Comparison of ENCODE assay signal across 1 cellular context in the genomic region with DNA sequence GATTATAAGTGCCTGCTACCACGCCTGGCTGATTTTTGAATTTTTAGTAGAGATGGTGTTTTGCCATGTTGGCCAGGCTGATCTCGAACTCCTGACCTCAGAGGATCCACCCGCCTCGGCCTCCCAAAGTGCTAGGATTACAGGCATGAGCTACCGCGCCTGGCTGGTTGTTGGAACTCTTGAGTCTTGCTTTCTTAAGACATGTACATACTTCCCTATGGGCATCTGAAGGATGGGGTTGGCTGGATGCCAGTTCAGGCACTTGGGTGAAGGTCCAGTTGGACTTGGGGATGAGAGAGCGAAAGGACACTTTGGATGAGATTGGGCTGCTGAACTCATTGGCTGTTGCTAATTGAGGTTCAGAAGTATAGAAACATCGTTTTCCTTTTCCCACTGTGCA.
TF ChIP-seq lines count a peak whose summit lies in the region.

No MANE protein-coding gene starts in this region.

TF ChIP-seq in HepG2, 621 proteins besides CTCF, POLR2A, EP300 and RAD21:
- TF ChIP-seq SALL1 (CRISPR knock-in tag; IDR thresholded peaks at IDR 0.05) = no peak
